In the genomic region with DNA sequence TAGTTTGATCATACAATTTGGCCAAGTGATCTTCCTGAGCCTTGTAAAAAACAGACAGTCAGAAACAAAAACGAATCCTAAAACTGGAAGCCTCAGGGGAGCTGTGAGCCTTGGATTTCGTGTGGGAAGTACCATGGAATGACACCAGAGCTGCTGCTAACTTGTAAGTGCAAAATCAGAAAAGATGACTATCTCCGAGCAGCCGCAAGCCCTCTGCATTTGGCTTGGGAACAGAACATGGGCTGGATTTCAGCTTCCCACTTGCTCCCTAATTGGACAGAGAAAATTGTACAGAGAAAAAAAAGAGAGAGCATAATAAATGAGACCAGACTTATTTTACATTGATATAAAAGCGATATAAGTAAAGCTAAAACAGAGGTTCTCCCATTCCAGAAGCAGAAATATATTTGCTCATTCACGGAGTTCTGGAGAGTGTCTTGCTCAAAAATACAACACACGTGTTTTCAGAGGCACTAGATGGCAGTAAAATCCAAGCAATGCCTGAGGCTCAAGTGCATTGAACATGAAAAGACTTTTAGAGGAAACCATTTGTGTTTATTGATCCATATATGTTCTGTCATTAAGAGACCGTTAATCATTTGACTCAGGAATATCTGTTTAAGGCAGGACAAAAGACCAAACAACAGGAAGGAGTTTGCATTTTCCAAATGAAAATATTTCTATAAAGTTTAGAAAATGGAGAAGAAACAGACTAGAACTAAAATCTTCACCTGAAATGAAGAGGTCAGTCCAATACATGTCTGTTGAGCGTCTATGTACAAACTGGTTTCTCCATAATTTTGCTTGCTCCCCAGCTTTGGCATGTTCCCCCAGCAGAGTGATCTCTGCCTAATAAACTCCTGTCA, we compare ENCODE assay signal across 8 cellular contexts.
A peak's percentile ranks its signal among the peaks of the same experiment; 100 is the strongest.
DNase-seq lines count a peak whose midpoint lies in the region; TF ChIP-seq lines count a peak whose summit lies in the region.

No MANE protein-coding gene starts in this region.

- no peaks in the 10 kb centered on the region for H3K36me3 ChIP-seq in sigmoid colon

- no peaks in the 10 kb centered on the region for H3K27me3 ChIP-seq in sigmoid colon

- peak; percentile 55 for DNase-seq in NCI-H82 (lab: John Stamatoyannopoulos, UW)
- DNase-seq in NCI-H82 treated with DMSO at 0.1 percent for 48 hours (lab: John Stamatoyannopoulos, UW; ENCODE audit: unreplicated experiment): no peak
- peak; percentile 9 for DNase-seq in NCI-H774 (lab: John Stamatoyannopoulos, UW)
- DNase-seq in erythroblast (lab: John Stamatoyannopoulos, UW): peak; percentile 10 to 35
- DNase-seq in pons (ENCODE audit: low spot score): peak; percentile 94
- DNase-seq in sigmoid colon: no peak
- no peak for DNase-seq in activated gamma-delta T cell (lab: John Stamatoyannopoulos, UW)
- DNase-seq in cortex of kidney (lab: John Stamatoyannopoulos, UW): no peak

- peak overlapping the region in 1 of 4 donors; percentile 3 for H3K4me3 ChIP-seq in sigmoid colon

- 31 to 42% methylated on average over 9 of the region's 9 CpGs for WGBS in sigmoid colon, 2 donors

- intact Hi-C loops in sigmoid colon (cut with DNase I): no loop called here

- no peak overlapping the region for H3K27ac ChIP-seq in sigmoid colon

- no peak for TF ChIP-seq EP300 in sigmoid colon (IDR thresholded peaks at IDR 0.05)

- H3K4me1 ChIP-seq in sigmoid colon: no peaks in the 10 kb centered on the region

- TF ChIP-seq POLR2A in erythroblast (IDR thresholded peaks at IDR 0.05; ENCODE audit: low read length) (no peak), sigmoid colon (IDR thresholded peaks at IDR 0.05) (no peak)

- TF ChIP-seq CTCF in sigmoid colon (IDR thresholded peaks at IDR 0.05): peak in 1 of 4 experiments; percentile 20

- H3K9me3 ChIP-seq in sigmoid colon: no peaks in the 10 kb centered on the region

Comparison
In these comparisons a context has a peak if more than half of its experiments do, and no peak if none do; other contexts are left out.
1. DNase-seq: peak in NCI-H82 (single experiment), NCI-H774 (single experiment), erythroblast (2 of 2) and pons (single experiment); none in NCI-H82 treated with DMSO at 0.1 percent for 48 hours (single experiment), sigmoid colon (single experiment), activated gamma-delta T cell (single experiment) and cortex of kidney (single experiment).